Comparison of ENCODE assay signal across 14 cellular contexts in genomic region chr10:88466786-88467185, GRCh38.
DNase-seq lines count a peak whose midpoint lies in the region; ATAC-seq and TF ChIP-seq lines count a peak whose summit lies in the region.
"Had no signal": no experiment of that assay in that cellular context is flagged by ENCODE, and none has a peak within 500 bp of the region (broad histone marks: within the 10 kb centered on the region; RNA-seq: fewer than 3 reads in every experiment).

No MANE protein-coding gene starts in this region.

- TF ChIP-seq CTCF in MM.1S (IDR thresholded peaks at IDR 0.05; ENCODE audit: low read length), result no peak

- H3K9ac ChIP-seq in MM.1S (ENCODE audit: low read length), result no peak overlapping the region
- H3K9ac ChIP-seq: BLaER1, GM23248 had no signal

- DNase-seq in EH (ENCODE audit: low read depth) (peak; percentile 52), NCI-H69 (lab: John Stamatoyannopoulos, UW) (peak; percentile 64), foreskin melanocyte (peak; percentile 89), MM.1S (no peak), DMS53 treated with DMSO at 0.1 percent for 48 hours (lab: John Stamatoyannopoulos, UW; ENCODE audit: unreplicated experiment) (no peak)
- DNase-seq: CD8-positive, alpha-beta memory T cell; DMS53; GDM1; GM23248; IMR-90; KBM-7 had no signal

- H3K36me3 ChIP-seq in MM.1S (replicated peaks; ENCODE audit: insufficient read depth, low read length), result no peaks in the 10 kb centered on the region
- H3K36me3 ChIP-seq: BLaER1 had no signal

- no peaks in the 10 kb centered on the region for H3K27me3 ChIP-seq in MM.1S (replicated peaks; ENCODE audit: insufficient read depth, low read length)
- H3K27me3 ChIP-seq: BLaER1 had no signal

- H3K4me2 ChIP-seq in MM.1S (ENCODE audit: low read depth, low read length), result no peak overlapping the region
- H3K4me2 ChIP-seq: A549, BLaER1 had no signal

- ATAC-seq in GM19455 (IDR thresholded peaks at IDR 0.05; ENCODE audit: unreplicated experiment), result no peak
- ATAC-seq: A549 had no signal

- no peaks in the 10 kb centered on the region for H3K79me2 ChIP-seq in MM.1S (ENCODE audit: low read length)

- H3K4me1 ChIP-seq in MM.1S (ENCODE audit: low read length), result no peaks in the 10 kb centered on the region
- H3K4me1 ChIP-seq: A549, BLaER1 had no signal

- no peaks in the 10 kb centered on the region for H3K9me2 ChIP-seq in MM.1S (replicated peaks; ENCODE audit: insufficient read depth, low read length)

- H3F3A ChIP-seq in MM.1S (ENCODE audit: insufficient read depth, low read length), result no peaks in the 10 kb centered on the region

- no peak overlapping the region for H3K4me3 ChIP-seq in MM.1S (ENCODE audit: low read length)
- H3K4me3 ChIP-seq: A549, BLaER1, GM23248 had no signal

- no peaks in the 10 kb centered on the region for H3K9me3 ChIP-seq in MM.1S (replicated peaks; ENCODE audit: insufficient read depth, low read length)
- H3K9me3 ChIP-seq: A549, BLaER1 had no signal

- no peaks in the 10 kb centered on the region for H4K20me1 ChIP-seq in MM.1S (ENCODE audit: insufficient read depth, low read length)
- H4K20me1 ChIP-seq: BLaER1 had no signal

- H2AFZ ChIP-seq in MM.1S (ENCODE audit: low read length), result no peak overlapping the region
- H2AFZ ChIP-seq: GM23248 had no signal

- no peak overlapping the region for H3K27ac ChIP-seq in MM.1S (ENCODE audit: low read length)
- H3K27ac ChIP-seq: A549, BLaER1, GM23248 had no signal

Comparison
In these comparisons a context has a peak if more than half of its experiments do, and no peak if none do; other contexts are left out.
1. DNase-seq: peak in EH (single experiment), NCI-H69 (single experiment) and foreskin melanocyte (single experiment); none in MM.1S (single experiment) and DMS53 treated with DMSO at 0.1 percent for 48 hours (single experiment).